ENCODE assay signal across 25 cellular contexts in genomic region chr6:123587838-123588545, GRCh38. TPM values are rescaled to one million over a fixed set of nuclear protein-coding genes. Genes with fewer than 3 reads are reported as not detected.
DNase-seq lines count a peak whose midpoint lies in the region; ATAC-seq and TF ChIP-seq lines count a peak whose summit lies in the region.
"Had no signal": no experiment of that assay in that cellular context is flagged by ENCODE, and none has a peak within 500 bp of the region (broad histone marks: within the 10 kb centered on the region; RNA-seq: fewer than 3 reads in every experiment).

No MANE protein-coding gene starts in this region.

- no peak for ATAC-seq in activated CD4-positive, alpha-beta T cell treated with anti-CD3 and anti-CD28 coated beads for 36 hours
- ATAC-seq: SK-N-SH treated with all-trans-retinoic acid at 6 μM for 48 hours had no signal

- H2BK20ac ChIP-seq in H9 (ENCODE audit: low read depth, low read length, poor library complexity, severe bottlenecking), result no peak overlapping the region

- H3K9ac ChIP-seq in H9 (ENCODE audit: extremely low read depth, insufficient read length, low read length) (no peak overlapping the region), HUES64 (ENCODE audit: low read depth, low read length) (0 out of 2 replicates have a peak overlapping the region, but pooled peaks have one; percentile 47), endodermal cell (ENCODE audit: extremely low read depth, low read length, poor library complexity, severe bottlenecking) (peak overlapping the region; percentile 39), mesendoderm (ENCODE audit: low read length) (no peak overlapping the region)

- H3K36me3 ChIP-seq in HUES64 (ENCODE audit: insufficient read depth, low read length), result no peaks in the 10 kb centered on the region
- H3K36me3 ChIP-seq in endodermal cell (ENCODE audit: control insufficient read depth, insufficient read depth, low read length), result peaks cover 15% of the 10 kb centered on the region
- H3K36me3 ChIP-seq in mesendoderm (ENCODE audit: control insufficient read depth, insufficient read depth, low read length), result no peaks in the 10 kb centered on the region

- H3K4me3 Mint-ChIP-seq in H9, result peak overlapping the region in 1 of 2 experiments; percentile 77; a peak in 2 of 5 replicates
- H3K4me3 Mint-ChIP-seq in endodermal cell, result peak overlapping the region; percentile 88
- no peak overlapping the region for H3K4me3 Mint-ChIP-seq in nephron progenitor cell
- H3K4me3 Mint-ChIP-seq in activated CD4-positive, alpha-beta T cell treated with anti-CD3 and anti-CD28 coated beads for 36 hours, result no peak overlapping the region
- H3K4me3 Mint-ChIP-seq: CD4-positive, CD25-positive, alpha-beta regulatory T cell had no signal

- H3K4ac ChIP-seq in H9 (ENCODE audit: low read depth, low read length) (no peak overlapping the region), mesendoderm (ENCODE audit: low read depth, low read length) (no peak overlapping the region)

- H3K9me3 Mint-ChIP-seq in H9, result peaks cover 14% of the 10 kb centered on the region in 2 experiments
- peaks cover 59% of the 10 kb centered on the region for H3K9me3 Mint-ChIP-seq in endodermal cell
- no peaks in the 10 kb centered on the region for H3K9me3 Mint-ChIP-seq in nephron progenitor cell
- no peaks in the 10 kb centered on the region for H3K9me3 Mint-ChIP-seq in activated CD4-positive, alpha-beta T cell treated with anti-CD3 and anti-CD28 coated beads for 36 hours (ENCODE audit: low read depth)

- no peaks in the 10 kb centered on the region for H3K23me2 ChIP-seq in H9 (ENCODE audit: insufficient read length, low read depth, low read length, poor library complexity, severe bottlenecking)

- WGBS in H9 (ENCODE audit: extremely low coverage, insufficient read length, low lambda C conversion rate), result no CpG with 5 or more reads among the region's 4 CpGs
- WGBS in HUES64, result 58% methylated on average over 3 of the region's 4 CpGs
- WGBS in endodermal cell (ENCODE audit: insufficient coverage in 1 of 2, insufficient read length in 1 of 2), 2 experiments, result 34 to 57% methylated on average over 2 to 4 of the region's 4 CpGs
- no CpG with 5 or more reads among the region's 4 CpGs for WGBS in mesendoderm (ENCODE audit: extremely low coverage, insufficient coverage, low lambda C conversion rate)

- H2BK15ac ChIP-seq in H9 (ENCODE audit: low read depth, low read length) (no peak overlapping the region), mesendoderm (replicated peaks; ENCODE audit: low read depth) (no peak overlapping the region)

- H3K79me2 ChIP-seq in H9 (ENCODE audit: insufficient read depth, low read length) (no peaks in the 10 kb centered on the region; the same call in 1 of the 2 replicates), mesendoderm (ENCODE audit: control insufficient read depth, insufficient read depth, low read length) (peaks cover 7% of the 10 kb centered on the region)

- DNase-seq in H9, result peak; percentile 27
- DNase-seq in endodermal cell, result peak; percentile 73
- peak; percentile 97 for DNase-seq in mesendoderm
- DNase-seq in nephron progenitor cell, result no peak
- DNase-seq in activated CD4-positive, alpha-beta T cell treated with anti-CD3 and anti-CD28 coated beads for 36 hours, result no peak
- no peak for DNase-seq in SKM-1 (lab: John Stamatoyannopoulos, UW; ENCODE audit: unreplicated experiment)
- DNase-seq in NCI-H2107 (lab: John Stamatoyannopoulos, UW), result no peak
- DNase-seq: CD4-positive, CD25-positive, alpha-beta regulatory T cell; EL; HCEC 1CT; Kasumi-1; NCI-H1048; NCI-H1417 treated with DMSO at 0.1 percent for 48 hours; NCI-H187; NCI-H2227 treated with DMSO at 0.1 percent for 48 hours; NCI-H510A treated with DMSO at 0.1 percent for 48 hours; NCI-H748 treated with DMSO at 0.1 percent for 48 hours; SHP77 treated with DMSO at 0.1 percent for 48 hours had no signal

- H4K20me1 ChIP-seq in H9 (ENCODE audit: control insufficient read depth, insufficient read depth, insufficient read length), result no peaks in the 10 kb centered on the region

- no peaks in the 10 kb centered on the region for H3K9me3 ChIP-seq in H9 (ENCODE audit: control insufficient read depth, low read depth, low read length)
- H3K9me3 ChIP-seq in HUES64 (ENCODE audit: insufficient read depth, low read depth, low read length), result 0 out of 2 replicates have a peak, but pooled peaks cover 3% of the 10 kb centered on the region
- peaks cover 25% of the 10 kb centered on the region for H3K9me3 ChIP-seq in endodermal cell (ENCODE audit: control insufficient read depth, low read length)

- intact Hi-C loops in activated CD4-positive, alpha-beta T cell treated with anti-CD3 and anti-CD28 coated beads for 36 hours (cut with DNase I, micrococcal nuclease), result no loop called here

- CTCF ChIA-PET in activated CD4-positive, alpha-beta T cell treated with anti-CD3 and anti-CD28 coated beads for 36 hours (lab: Charles Lee), result no interaction called here

- H4K5ac ChIP-seq in H9 (ENCODE audit: insufficient read length, low read depth, low read length) (no peak overlapping the region), mesendoderm (ENCODE audit: low read length) (no peak overlapping the region)

- no peak overlapping the region for H3K14ac ChIP-seq in H9 (ENCODE audit: insufficient read depth, low read length)

- no peak overlapping the region for H3K56ac ChIP-seq in H9 (ENCODE audit: insufficient read length, low read depth, low read length)
- H3K56ac ChIP-seq in mesendoderm (ENCODE audit: low read length), result peak overlapping the region; percentile 5

- POLR2A ChIA-PET in activated CD4-positive, alpha-beta T cell treated with anti-CD3 and anti-CD28 coated beads for 36 hours (lab: Charles Lee), result no interaction called here

- H3K27ac ChIP-seq in H9 (ENCODE audit: insufficient read length, low read depth, low read length) (peak overlapping the region; percentile 47), HUES64 (ENCODE audit: low read depth, low read length) (peak overlapping the region; percentile 87), endodermal cell (ENCODE audit: low read depth, low read length) (peak overlapping the region; percentile 47), mesendoderm (ENCODE audit: low read depth, low read length) (peak overlapping the region; percentile 90)
- H3K27ac ChIP-seq: HL-60, RWPE1 had no signal

- H3T11ph ChIP-seq in H9 (ENCODE audit: low read length), result no peak overlapping the region

- H2BK5ac ChIP-seq in H9 (ENCODE audit: insufficient read length, low read length) (no peak overlapping the region), mesendoderm (ENCODE audit: low read length) (peak overlapping the region; percentile 84)

- no peak overlapping the region for H2AFZ ChIP-seq in H9 (ENCODE audit: low read length)

- H3K79me1 ChIP-seq in H9 (ENCODE audit: insufficient read depth, low read depth, low read length, poor library complexity, severe bottlenecking) (no peaks in the 10 kb centered on the region), mesendoderm (ENCODE audit: low read length) (no peaks in the 10 kb centered on the region)

- TF ChIP-seq CTCF in H9 (conservative IDR thresholded peaks at IDR 0.05) (no peak), endodermal cell (conservative IDR thresholded peaks at IDR 0.05) (no peak), nephron progenitor cell (IDR thresholded peaks at IDR 0.05) (no peak)

- H3K27me3 Mint-ChIP-seq in H9 (ENCODE audit: low read depth) (peaks cover 2% of the 10 kb centered on the region; the same call in 1 of the 2 replicates), endodermal cell (ENCODE audit: insufficient read depth) (no peaks in the 10 kb centered on the region), nephron progenitor cell (ENCODE audit: low read depth, poor library complexity) (no peaks in the 10 kb centered on the region)
- no peaks in the 10 kb centered on the region for H3K27me3 Mint-ChIP-seq in activated CD4-positive, alpha-beta T cell treated with anti-CD3 and anti-CD28 coated beads for 36 hours
- H3K27me3 Mint-ChIP-seq: CD4-positive, CD25-positive, alpha-beta regulatory T cell had no signal

- no peak overlapping the region for H3K23ac ChIP-seq in H9 (ENCODE audit: insufficient read length, low read depth, low read length)
- H3K23ac ChIP-seq in mesendoderm (ENCODE audit: low read length), result no peak overlapping the region

- H3K4me1 ChIP-seq in H9 (ENCODE audit: insufficient read depth, low read length) (no peaks in the 10 kb centered on the region; the same call in 1 of the 2 replicates), HUES64 (ENCODE audit: insufficient read depth, low read length) (peaks cover 34% of the 10 kb centered on the region), endodermal cell (ENCODE audit: control insufficient read depth, insufficient read depth, low read length) (no peaks in the 10 kb centered on the region), mesendoderm (ENCODE audit: control insufficient read depth, low read depth, low read length) (peaks cover 3% of the 10 kb centered on the region)

- H2AK5ac ChIP-seq in H9 (ENCODE audit: insufficient read length, low read length) (no peak overlapping the region), mesendoderm (ENCODE audit: low read length) (no peak overlapping the region)

- H3K27ac Mint-ChIP-seq in H9 (peak overlapping the region; percentile 81 to 86 (median 83)), endodermal cell (peak overlapping the region; percentile 98), nephron progenitor cell (no peak overlapping the region)
- no peak overlapping the region for H3K27ac Mint-ChIP-seq in activated CD4-positive, alpha-beta T cell treated with anti-CD3 and anti-CD28 coated beads for 36 hours
- H3K27ac Mint-ChIP-seq: CD4-positive, CD25-positive, alpha-beta regulatory T cell had no signal

- H3K27me3 ChIP-seq in H9 (ENCODE audit: insufficient read depth, low read length) (no peaks in the 10 kb centered on the region), HUES64 (ENCODE audit: insufficient read depth, low read length) (no peaks in the 10 kb centered on the region), endodermal cell (ENCODE audit: control insufficient read depth, insufficient read depth, low read length, poor library complexity, severe bottlenecking) (no peaks in the 10 kb centered on the region), mesendoderm (ENCODE audit: insufficient read depth, low read length, poor library complexity) (no peaks in the 10 kb centered on the region)

- H3K18ac ChIP-seq in H9 (ENCODE audit: insufficient read length, low read depth, low read length), result no peak overlapping the region
- no peak overlapping the region for H3K18ac ChIP-seq in mesendoderm (ENCODE audit: low read length)

- H3K4me2 ChIP-seq in H9 (ENCODE audit: insufficient read depth, insufficient read length, low read length), result no peak overlapping the region
- no peak overlapping the region for H3K4me2 ChIP-seq in mesendoderm (ENCODE audit: low read length)

- peaks cover 6 to 17% (median 15%) of the 10 kb centered on the region in 3 experiments; a peak in 6 of 7 replicates for H3K36me3 Mint-ChIP-seq in H9 (ENCODE audit: insufficient read depth in 1 of 3, low read depth in 3 of 3)
- H3K36me3 Mint-ChIP-seq in endodermal cell (ENCODE audit: low read depth), result peaks cover 49% of the 10 kb centered on the region
- H3K36me3 Mint-ChIP-seq in nephron progenitor cell (ENCODE audit: low read depth), result no peaks in the 10 kb centered on the region
- no peaks in the 10 kb centered on the region for H3K36me3 Mint-ChIP-seq in activated CD4-positive, alpha-beta T cell treated with anti-CD3 and anti-CD28 coated beads for 36 hours (ENCODE audit: low read depth)
- H3K36me3 Mint-ChIP-seq: CD4-positive, CD25-positive, alpha-beta regulatory T cell had no signal

- no peak overlapping the region for H4K91ac ChIP-seq in H9 (ENCODE audit: insufficient read length, low read depth, low read length)

- H4K8ac ChIP-seq in H9 (replicated peaks; ENCODE audit: insufficient read length, low read depth, low read length) (no peak overlapping the region), mesendoderm (ENCODE audit: low read depth, low read length) (no peak overlapping the region)

- peaks cover 33 to 61% of the 10 kb centered on the region in 2 experiments for H3K4me1 Mint-ChIP-seq in H9
- peaks cover 38% of the 10 kb centered on the region for H3K4me1 Mint-ChIP-seq in endodermal cell
- no peaks in the 10 kb centered on the region for H3K4me1 Mint-ChIP-seq in nephron progenitor cell
- no peaks in the 10 kb centered on the region for H3K4me1 Mint-ChIP-seq in activated CD4-positive, alpha-beta T cell treated with anti-CD3 and anti-CD28 coated beads for 36 hours
- H3K4me1 Mint-ChIP-seq: CD4-positive, CD25-positive, alpha-beta regulatory T cell had no signal

- H2BK12ac ChIP-seq in H9 (ENCODE audit: insufficient read length, low read depth, low read length), result no peak overlapping the region

- no peak overlapping the region for H3K4me3 ChIP-seq in HUES64 (ENCODE audit: low read length)
- peak overlapping the region; percentile 89 for H3K4me3 ChIP-seq in endodermal cell (ENCODE audit: low read length)
- H3K4me3 ChIP-seq in mesendoderm (ENCODE audit: low read length), result no peak overlapping the region

- H2BK120ac ChIP-seq in H9 (ENCODE audit: low read depth, low read length, poor library complexity, severe bottlenecking) (no peak overlapping the region), mesendoderm (ENCODE audit: low read depth, low read length) (no peak overlapping the region)

RNA-seq across cellular contexts. Expression of gene TRDN, which starts 48.8 kb away (rescaled TPM):
- total RNA-seq in H9 (2021) (10.4 and 10.6 TPM in 2 replicates), endodermal cell (100 to 1,000 TPM in 1 of 2 donors, 10 to 100 TPM in 1; 74.4 to 136 TPM)
- polyA plus RNA-seq in HUES64 (2013, experiment 1 of 2), result 4.2 TPM
- polyA plus RNA-seq in HUES64 (2013, experiment 2 of 2), result 6.5 TPM
- polyA plus RNA-seq in endodermal cell (2013, experiment 1 of 2), result 9.9 TPM
- 12.8 TPM for polyA plus RNA-seq in endodermal cell (2013, experiment 2 of 2)
- 123 TPM for polyA plus RNA-seq in mesendoderm (2013, experiment 1 of 2)
- polyA plus RNA-seq in mesendoderm (2013, experiment 2 of 2), result 118 TPM
- not detected for total RNA-seq in activated CD4-positive, alpha-beta T cell treated with anti-CD3 and anti-CD28 coated beads for 36 hours
- total RNA-seq: CD4-positive, CD25-positive, alpha-beta regulatory T cell; HT-29; MCF 10A had no signal
- polyA plus RNA-seq: BJ; CD4-positive, CD25-positive, alpha-beta regulatory T cell had no signal

Comparison
In these comparisons a context has a peak if more than half of its experiments do, and no peak if none do; other contexts are left out.
1. DNase-seq: peak in H9 (single experiment), endodermal cell (single experiment) and mesendoderm (single experiment); none in nephron progenitor cell (single experiment), activated CD4-positive, alpha-beta T cell treated with anti-CD3 and anti-CD28 coated beads for 36 hours (single experiment), SKM-1 (single experiment) and NCI-H2107 (single experiment).
2. H3K9ac ChIP-seq: peak in HUES64 (single experiment) and endodermal cell (single experiment); none in H9 (single experiment) and mesendoderm (single experiment).
3. H3K27ac Mint-ChIP-seq: peak in H9 (3 of 3) and endodermal cell (single experiment); none in nephron progenitor cell (single experiment) and activated CD4-positive, alpha-beta T cell treated with anti-CD3 and anti-CD28 coated beads for 36 hours (single experiment).
4. RNA of gene TRDN, which starts 48.8 kb away (total RNA-seq): 74.4 to 136 TPM in endodermal cell and 10.4 to 10.6 TPM in H9; not detected in activated CD4-positive, alpha-beta T cell treated with anti-CD3 and anti-CD28 coated beads for 36 hours; every median in the first group is over 10 times any median in the second.
5. Peak in every context shown above with its lines, with median percentiles within 50 percentile points of each other: H3K27ac ChIP-seq.